Comparison of ENCODE assay signal across 18 cellular contexts in genomic region chr17:18227635-18228034, GRCh38. TPM values are rescaled to one million over a fixed set of nuclear protein-coding genes. Genes with fewer than 3 reads are reported as not detected.
DNase-seq lines count a peak whose midpoint lies in the region; FAIRE-seq and TF ChIP-seq lines count a peak whose summit lies in the region.
"Had no signal": no experiment of that assay in that cellular context is flagged by ENCODE, and none has a peak within 500 bp of the region (broad histone marks: within the 10 kb centered on the region; RNA-seq: fewer than 3 reads in every experiment).

No MANE protein-coding gene starts in this region.

- H3K9me3 Mint-ChIP-seq in MCF 10A (ENCODE audit: unreplicated experiment) (no peaks in the 10 kb centered on the region), endothelial cell (ENCODE audit: unreplicated experiment) (no peaks in the 10 kb centered on the region), type B pancreatic cell (no peaks in the 10 kb centered on the region)
- H3K9me3 Mint-ChIP-seq: activated naive CD4-positive, alpha-beta T cell treated with anti-CD3 and anti-CD28 coated beads, Interleukin-2, amount 50 U/mL, for 72 hours; HFFc6 had no signal

- H3K27ac ChIP-seq in breast epithelium: no peak overlapping the region
- H3K27ac ChIP-seq: A549, body of pancreas, epithelial cell of prostate, foreskin keratinocyte, KMS-11, tibial artery, VCaP had no signal

- POLR2A ChIA-PET in MCF 10A (lab: Yijun Ruan, JAX): interaction anchor here (0.9 kb wide), 1 partner anchor 8 kb away, joined by 4 read pairs; no protein-coding TSS in a partner anchor

- peaks cover 0 to 3% of the 10 kb centered on the region in 2 donors for H3K4me1 ChIP-seq in breast epithelium
- H3K4me1 ChIP-seq: foreskin keratinocyte had no signal

- no peak overlapping the region for H3K4me3 ChIP-seq in breast epithelium
- H3K4me3 ChIP-seq: A549, body of pancreas, tibial artery had no signal

- peak overlapping the region; percentile 16 for H3K27ac Mint-ChIP-seq in MCF 10A (ENCODE audit: low read depth, unreplicated experiment)
- peak overlapping the region; percentile 46 for H3K27ac Mint-ChIP-seq in endothelial cell (ENCODE audit: unreplicated experiment)
- H3K27ac Mint-ChIP-seq in type B pancreatic cell: no peak overlapping the region
- H3K27ac Mint-ChIP-seq: activated naive CD4-positive, alpha-beta T cell treated with anti-CD3 and anti-CD28 coated beads, Interleukin-2, amount 50 U/mL, for 72 hours had no signal

- H3K27me3 ChIP-seq in breast epithelium: no peaks in the 10 kb centered on the region
- H3K27me3 ChIP-seq: body of pancreas, foreskin keratinocyte, tibial artery had no signal

- H3K27me3 Mint-ChIP-seq in MCF 10A (ENCODE audit: insufficient read depth, unreplicated experiment): no peaks in the 10 kb centered on the region
- H3K27me3 Mint-ChIP-seq in endothelial cell (ENCODE audit: unreplicated experiment): peaks cover 25% of the 10 kb centered on the region
- H3K27me3 Mint-ChIP-seq in type B pancreatic cell: no peaks in the 10 kb centered on the region

- H3K36me3 Mint-ChIP-seq in MCF 10A (ENCODE audit: insufficient read depth, unreplicated experiment) (peaks cover 5% of the 10 kb centered on the region), endothelial cell (ENCODE audit: low read depth, unreplicated experiment) (peaks cover 12% of the 10 kb centered on the region), type B pancreatic cell (no peaks in the 10 kb centered on the region)

- DNase-seq in MCF 10A (ENCODE audit: unreplicated experiment) (no peak), breast epithelium (ENCODE audit: low spot score in 2 of 2) (no peak), endothelial cell (ENCODE audit: low spot score) (no peak), type B pancreatic cell (ENCODE audit: extremely low spot score, unreplicated experiment) (no peak), GM12891 (ENCODE audit: insufficient read length, low spot score) (no peak), SKM-1 (lab: John Stamatoyannopoulos, UW; ENCODE audit: unreplicated experiment) (no peak)
- DNase-seq: activated CD4-positive, alpha-beta T cell treated with anti-CD3 and anti-CD28 coated beads, Interleukin-2, amount 50 U/mL, for 4 hours; body of pancreas; foreskin keratinocyte; HFFc6; NCI-H1092 treated with DMSO at 0.1 percent for 48 hours; NCI-H510A; tibial artery had no signal

- intact Hi-C loops in MCF 10A (cut with micrococcal nuclease): no loop called here
- intact Hi-C loops in breast epithelium (cut with DNase I; ENCODE audit: low total_unique reads): no loop called here

- H3K9me3 ChIP-seq in breast epithelium: no peaks in the 10 kb centered on the region
- H3K9me3 ChIP-seq: A549, body of pancreas, tibial artery had no signal

- CTCF ChIA-PET in MCF 10A (lab: Yijun Ruan, JAX): no interaction called here

- H3K4me1 Mint-ChIP-seq in MCF 10A (ENCODE audit: insufficient read depth, unreplicated experiment): peaks cover 21% of the 10 kb centered on the region
- peaks cover 21% of the 10 kb centered on the region for H3K4me1 Mint-ChIP-seq in endothelial cell (ENCODE audit: unreplicated experiment)
- peaks cover 34% of the 10 kb centered on the region for H3K4me1 Mint-ChIP-seq in type B pancreatic cell (ENCODE audit: unreplicated experiment)

- no peak overlapping the region for H3K4me3 Mint-ChIP-seq in MCF 10A (ENCODE audit: unreplicated experiment)
- H3K4me3 Mint-ChIP-seq in endothelial cell (ENCODE audit: unreplicated experiment): peak overlapping the region; percentile 44
- peak overlapping the region; percentile 65 for H3K4me3 Mint-ChIP-seq in type B pancreatic cell

- no TSS peak for BruUV-seq in MCF 10A (replicated peaks; lab: Mats Ljungman, UMichigan)

- no peaks in the 10 kb centered on the region for H3K36me3 ChIP-seq in breast epithelium

- TF ChIP-seq CTCF in MCF 10A (IDR thresholded peaks at IDR 0.05; ENCODE audit: unreplicated experiment) (no peak), breast epithelium (IDR thresholded peaks at IDR 0.05) (no peak), endothelial cell (IDR thresholded peaks at IDR 0.05; ENCODE audit: unreplicated experiment) (no peak), type B pancreatic cell (conservative IDR thresholded peaks at IDR 0.05) (no peak)

- FAIRE-seq in GM12891 (lab: Jason Lieb, UNC): no peak
- FAIRE-seq: A549 had no signal

- TF ChIP-seq POLR2A in breast epithelium (IDR thresholded peaks at IDR 0.05): no peak
- TF ChIP-seq POLR2A in GM12891 (IDR thresholded peaks at IDR 0.05; ENCODE audit: low read depth, low read length): no peak

TF ChIP-seq in GM12891, 5 proteins besides CTCF, POLR2A, EP300 and RAD21:
- no peak for TF ChIP-seq TAF1 (IDR thresholded peaks at IDR 0.05; ENCODE audit: low read depth, low read length)
- TF ChIP-seq POLR2AphosphoS5 (IDR thresholded peaks at IDR 0.05; ENCODE audit: low read depth, low read length): no peak
- no peak for TF ChIP-seq PAX5 (IDR thresholded peaks at IDR 0.05; ENCODE audit: insufficient read depth, low read length, severe bottlenecking)
- TF ChIP-seq POU2F2 (IDR thresholded peaks at IDR 0.05; ENCODE audit: low read depth, low read length): no peak
- TF ChIP-seq SPI1 (IDR thresholded peaks at IDR 0.05; ENCODE audit: low read depth, low read length): no peak
TF ChIP-seq in GM12891: peak in this region for 0.

RNA-seq across cellular contexts. Expression of gene LLGL1, which starts 2.2 kb away (rescaled TPM):
- total RNA-seq in MCF 10A (2022): 16.4 and 17.4 TPM in 2 replicates
- total RNA-seq in breast epithelium: 10 to 100 TPM; 16.0 to 21.6 (median 18.4) TPM
- 57.2 TPM for total RNA-seq in endothelial cell (ENCODE audit: unreplicated experiment)
- 35.1 and 61.2 TPM in 2 replicates for total RNA-seq in type B pancreatic cell (ENCODE audit: low replicate concordance)
- polyA plus RNA-seq in GM12891 (2012; ENCODE audit: low read depth, missing spikeins): 1.3 TPM

RNA-seq across cellular contexts. Expression of gene FLII, which starts 30.9 kb away (rescaled TPM):
- total RNA-seq in MCF 10A (2022) (564 and 601 TPM in 2 replicates), breast epithelium (100 to 1,000 TPM; 235 to 298 (median 293) TPM), endothelial cell (ENCODE audit: unreplicated experiment) (355 TPM), type B pancreatic cell (ENCODE audit: low replicate concordance) (248 and 320 TPM in 2 replicates)
- polyA plus RNA-seq in GM12891 (2012; ENCODE audit: low read depth, missing spikeins): 87.8 TPM

RNA-seq across cellular contexts. Expression of gene MIEF2, which starts 32.8 kb away (rescaled TPM):
- 12.1 and 14.1 TPM in 2 replicates for total RNA-seq in MCF 10A (2022)
- 10 to 100 TPM in 2 of 3 donors, 1 to 10 TPM in 1; 9.8 to 29.6 (median 19.0) TPM for total RNA-seq in breast epithelium
- 11.6 TPM for total RNA-seq in endothelial cell (ENCODE audit: unreplicated experiment)
- 17.9 and 31.2 TPM in 2 replicates for total RNA-seq in type B pancreatic cell (ENCODE audit: low replicate concordance)
- polyA plus RNA-seq in GM12891 (2012; ENCODE audit: low read depth, missing spikeins): 3.6 TPM

RNA-seq across cellular contexts. Expression of gene ALKBH5, which starts 44.0 kb away (rescaled TPM):
- total RNA-seq in MCF 10A (2022) (69.5 and 85.1 TPM in 2 replicates), breast epithelium (10 to 100 TPM; 80.0 to 90.0 (median 82.3) TPM), endothelial cell (ENCODE audit: unreplicated experiment) (55.3 TPM), type B pancreatic cell (ENCODE audit: low replicate concordance) (79.8 and 88.8 TPM in 2 replicates)
- polyA plus RNA-seq in GM12891 (2012; ENCODE audit: low read depth, missing spikeins): 38.6 TPM
